In genomic region chr19:14512420-14512961, GRCh38 we compare ENCODE assay signal across 16 cellular contexts. TPM values are rescaled to one million over a fixed set of nuclear protein-coding genes. Genes with fewer than 3 reads are reported as not detected.
"Had no signal": no experiment of that assay in that cellular context is flagged by ENCODE, and none has a peak within 500 bp of the region (broad histone marks: within the 10 kb centered on the region; RNA-seq: fewer than 3 reads in every experiment).

No MANE protein-coding gene starts in this region.

- H3K9ac ChIP-seq: neural progenitor cell, parathyroid adenoma had no signal

- H3K4me3 ChIP-seq: ascending aorta, cardiac muscle cell, gastrocnemius medialis, heart right ventricle, neural progenitor cell, tibial nerve had no signal

- ATAC-seq: gastrocnemius medialis, heart right ventricle had no signal

- H3K36me3 ChIP-seq: neural progenitor cell had no signal

- H3K27ac ChIP-seq: ascending aorta, cardiac muscle cell, parathyroid adenoma had no signal

- H3K9me3 Mint-ChIP-seq: activated CD4-positive, alpha-beta T cell treated with anti-CD3 and anti-CD28 coated beads, Interleukin-2, amount 10 ng/mL, durations not matched to agents 7 days and 5 days; activated naive CD8-positive, alpha-beta T cell treated with anti-CD3 and anti-CD28 coated beads, Interleukin-2, amount 10 ng/mL, durations not matched to agents 7 days and 5 days; neural progenitor cell had no signal

- H3K27me3 ChIP-seq: ascending aorta, cardiac muscle cell, gastrocnemius medialis, heart right ventricle, neural progenitor cell, tibial nerve had no signal

- DNase-seq: activated CD4-positive, alpha-beta T cell treated with anti-CD3 and anti-CD28 coated beads, Interleukin-2, amount 10 ng/mL, durations not matched to agents 7 days and 5 days; activated CD4-positive, CD25-positive, alpha-beta regulatory T cell; activated effector memory CD4-positive, alpha-beta T cell treated with anti-CD3 and anti-CD28 coated beads, Interleukin-2, amount 50 U/mL, for 16 hours; activated naive CD8-positive, alpha-beta T cell treated with anti-CD3 and anti-CD28 coated beads, Interleukin-2, amount 10 ng/mL, durations not matched to agents 7 days and 5 days; activated T-cell treated with anti-CD3 and anti-CD28 coated beads, Interleukin-2, amount 50 U/mL, for 1 hour; gastrocnemius medialis; heart right ventricle; islet precursor cell; retina; T-helper 2 cell had no signal

- H3K4me3 Mint-ChIP-seq: activated CD4-positive, alpha-beta T cell treated with anti-CD3 and anti-CD28 coated beads, Interleukin-2, amount 10 ng/mL, durations not matched to agents 7 days and 5 days; activated naive CD8-positive, alpha-beta T cell treated with anti-CD3 and anti-CD28 coated beads, Interleukin-2, amount 10 ng/mL, durations not matched to agents 7 days and 5 days; neural progenitor cell had no signal

- H3K27ac Mint-ChIP-seq: activated CD4-positive, alpha-beta T cell treated with anti-CD3 and anti-CD28 coated beads, Interleukin-2, amount 10 ng/mL, durations not matched to agents 7 days and 5 days; activated naive CD8-positive, alpha-beta T cell treated with anti-CD3 and anti-CD28 coated beads, Interleukin-2, amount 10 ng/mL, durations not matched to agents 7 days and 5 days; neural progenitor cell had no signal

- H3K27me3 Mint-ChIP-seq: activated CD4-positive, alpha-beta T cell treated with anti-CD3 and anti-CD28 coated beads, Interleukin-2, amount 10 ng/mL, durations not matched to agents 7 days and 5 days; activated naive CD8-positive, alpha-beta T cell treated with anti-CD3 and anti-CD28 coated beads, Interleukin-2, amount 10 ng/mL, durations not matched to agents 7 days and 5 days had no signal

- H3K9me3 ChIP-seq: ascending aorta, gastrocnemius medialis, heart right ventricle, tibial nerve had no signal

RNA-seq across cellular contexts. Expression of gene PTGER1, which starts 37.3 kb away (rescaled TPM):
- total RNA-seq: skeletal muscle tissue had no signal
